Comparison of ENCODE assay signal across 2 cellular contexts in genomic region chr5:37873988-37874387, GRCh38.
TF ChIP-seq lines count a peak whose summit lies in the region.

No MANE protein-coding gene starts in this region.

TF ChIP-seq in IMR-90, 13 proteins besides CTCF, POLR2A, EP300 and RAD21:
- TF ChIP-seq CHD1 (IDR thresholded peaks at IDR 0.05; ENCODE audit: low read depth, low read length) = no peak
- no peak for TF ChIP-seq CEBPB (IDR thresholded peaks at IDR 0.05; ENCODE audit: low read depth, low read length)
- TF ChIP-seq RCOR1 (IDR thresholded peaks at IDR 0.05; ENCODE audit: insufficient replicate concordance, low read length) = no peak
TF ChIP-seq in IMR-90: peak in this region for 0.

TF ChIP-seq in GM12878, 131 proteins besides CTCF, POLR2A, EP300 and RAD21:
- TF ChIP-seq NRF1 (conservative IDR thresholded peaks at IDR 0.05; ENCODE audit: low read depth, low read length) (no peak), YY1 (IDR thresholded peaks at IDR 0.05; ENCODE audit: low read depth, low read length) (no peak), CREM (IDR thresholded peaks at IDR 0.05; ENCODE audit: low read depth) (no peak), ZNF384 (IDR thresholded peaks at IDR 0.05; ENCODE audit: borderline replicate concordance, low read depth, low read length) (no peak), RUNX3 (IDR thresholded peaks at IDR 0.05; ENCODE audit: low read length) (no peak), E4F1 (IDR thresholded peaks at IDR 0.05; ENCODE audit: borderline replicate concordance, partially characterized antibody) (no peak), CHD1 (IDR thresholded peaks at IDR 0.05; ENCODE audit: low read depth, low read length) (no peak), TCF12 (IDR thresholded peaks at IDR 0.05; ENCODE audit: low read depth, low read length) (no peak), RB1 (IDR thresholded peaks at IDR 0.05; ENCODE audit: borderline replicate concordance) (no peak), HSF1 (IDR thresholded peaks at IDR 0.05; ENCODE audit: low read depth, low read length) (no peak), CHD4 (IDR thresholded peaks at IDR 0.05) (no peak), SMC3 (IDR thresholded peaks at IDR 0.05; ENCODE audit: borderline replicate concordance, low read length) (no peak), JUND (IDR thresholded peaks at IDR 0.05; ENCODE audit: low read depth, low read length) (no peak), PRDM15 (CRISPR knock-in tag; IDR thresholded peaks at IDR 0.05) (no peak)
- TF ChIP-seq, protein P1, sequence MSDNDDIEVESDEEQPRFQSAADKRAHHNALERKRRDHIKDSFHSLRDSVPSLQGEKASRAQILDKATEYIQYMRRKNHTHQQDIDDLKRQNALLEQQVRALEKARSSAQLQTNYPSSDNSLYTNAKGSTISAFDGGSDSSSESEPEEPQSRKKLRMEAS (IDR thresholded peaks at IDR 0.05; ENCODE audit: low read depth, low read length) = no peak
